In the genomic region with DNA sequence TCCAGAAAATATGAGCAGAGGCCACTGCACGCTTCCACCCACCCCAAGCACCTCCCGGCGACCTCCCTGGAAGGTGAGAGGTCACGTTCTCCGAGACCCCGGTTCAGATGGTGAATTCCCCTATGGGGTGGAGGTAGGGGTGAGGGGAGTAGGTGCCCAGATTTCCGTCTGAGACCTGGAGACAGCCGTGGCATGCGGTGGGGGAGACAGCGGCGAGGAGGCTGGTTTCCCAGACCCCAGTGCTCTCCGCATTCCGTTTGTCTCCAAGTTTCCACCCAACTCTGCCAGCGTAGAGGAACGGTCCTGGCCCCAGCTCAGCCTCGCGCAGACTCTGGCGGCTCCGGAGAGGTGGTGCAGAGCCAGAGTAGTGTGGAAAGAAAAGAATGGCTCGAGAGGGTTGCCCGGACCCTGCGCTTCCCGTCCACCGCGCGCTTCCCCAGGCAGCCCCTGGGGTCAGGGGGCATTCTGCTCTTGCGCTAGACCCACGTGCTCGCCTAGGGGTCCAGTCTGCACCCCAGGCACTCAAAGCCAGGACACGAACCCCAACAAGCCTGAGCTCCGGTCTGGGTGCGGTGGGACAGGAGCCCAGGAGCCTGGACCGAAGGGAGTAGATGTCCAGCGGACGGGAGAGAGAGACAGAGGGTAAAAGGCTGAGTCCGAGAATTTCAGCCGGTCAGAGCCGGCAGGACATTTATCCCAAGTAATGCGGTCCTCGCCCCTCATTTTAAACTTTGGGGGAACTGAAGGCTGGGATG, we compare ENCODE assay signal across 8 cellular contexts. TPM values are rescaled to one million over a fixed set of nuclear protein-coding genes. Genes with fewer than 3 reads are reported as not detected.
DNase-seq lines count a peak whose midpoint lies in the region; ATAC-seq and TF ChIP-seq lines count a peak whose summit lies in the region.

No MANE protein-coding gene starts in this region.

- DNase-seq in HFFc6 (peak; percentile 60), heart right ventricle (peak; percentile 46 to 66), ovary (peak in 4 of 5 donors; percentile 59 to 76 (median 64)), germinal center (ENCODE audit: low spot score) (no peak), SKM-1 (lab: John Stamatoyannopoulos, UW; ENCODE audit: unreplicated experiment) (no peak)
- peak; percentile 12 for DNase-seq in activated naive CD8-positive, alpha-beta T cell treated with anti-CD3 and anti-CD28 coated beads, Interleukin-2, amount 50 U/mL, for 24 hours
- DNase-seq in activated CD4-positive, CD25-positive, alpha-beta regulatory T cell (lab: John Stamatoyannopoulos, UW) = no peak

- peaks cover 52% of the 10 kb centered on the region for H3K4me1 Mint-ChIP-seq in HFFc6 (ENCODE audit: low read depth)
- peaks cover 25% of the 10 kb centered on the region for H3K4me1 Mint-ChIP-seq in activated naive CD8-positive, alpha-beta T cell treated with anti-CD3 and anti-CD28 coated beads, Interleukin-2, amount 50 U/mL, for 24 hours

- intact Hi-C loops in heart right ventricle (cut with DNase I) = loop anchor here in 8 of 10 donors (1.0 to 10.0 kb wide), 10 partner anchors 81 to 242 kb away; a partner anchor contains a TSS
- intact Hi-C loops in ovary (cut with DNase I) = loop anchor here in 3 of 4 donors (1.0 to 5.0 kb wide), 5 partner anchors 146 to 242 kb away; no protein-coding TSS in a partner anchor

- ATAC-seq in activated naive CD8-positive, alpha-beta T cell treated with anti-CD3 and anti-CD28 coated beads, Interleukin-2, amount 50 U/mL, for 24 hours = peak; percentile 27
- ATAC-seq in heart right ventricle = peak; percentile 12 to 51 (median 35)

- peak overlapping the region; percentile 52 for H2AFZ ChIP-seq in ACC112 (ENCODE audit: low read length, unreplicated experiment)

- H3K79me2 ChIP-seq in ACC112 (ENCODE audit: control insufficient read depth, insufficient read depth, low read length, unreplicated experiment) = peaks cover 49% of the 10 kb centered on the region

- H3K27ac ChIP-seq in ACC112 (ENCODE audit: low read depth, low read length) (peak overlapping the region; percentile 84), heart right ventricle (peak overlapping the region; percentile 92 to 100 (median 98)), ovary (peak overlapping the region; percentile 93 to 94)

- peak overlapping the region; percentile 96 for H3K27ac Mint-ChIP-seq in HFFc6
- H3K27ac Mint-ChIP-seq in activated naive CD8-positive, alpha-beta T cell treated with anti-CD3 and anti-CD28 coated beads, Interleukin-2, amount 50 U/mL, for 24 hours = no peak overlapping the region

- 1% methylated on average over 40 of the region's 40 CpGs for WGBS in heart right ventricle, 2 donors
- 0 to 1% (median 0%) methylated on average over 37 to 40 of the region's 40 CpGs for WGBS in ovary, 3 donors

- H3K36me3 ChIP-seq in ACC112 (ENCODE audit: insufficient read depth, low read length) (peaks cover 19% of the 10 kb centered on the region; the same call in 1 of the 2 replicates), heart right ventricle (peaks cover 0 to 33% (median 22%) of the 10 kb centered on the region in 9 donors), ovary (no peaks in the 10 kb centered on the region)

- peaks cover 7% of the 10 kb centered on the region for H3K27me3 Mint-ChIP-seq in HFFc6 (ENCODE audit: insufficient read depth)
- peaks cover 90% of the 10 kb centered on the region for H3K27me3 Mint-ChIP-seq in activated naive CD8-positive, alpha-beta T cell treated with anti-CD3 and anti-CD28 coated beads, Interleukin-2, amount 50 U/mL, for 24 hours

- no peaks in the 10 kb centered on the region for H3K9me3 Mint-ChIP-seq in HFFc6
- no peaks in the 10 kb centered on the region for H3K9me3 Mint-ChIP-seq in activated naive CD8-positive, alpha-beta T cell treated with anti-CD3 and anti-CD28 coated beads, Interleukin-2, amount 50 U/mL, for 24 hours

- TF ChIP-seq EP300 in ovary (IDR thresholded peaks at IDR 0.05) = no peak

- no peak for TF ChIP-seq POLR2A in ovary (IDR thresholded peaks at IDR 0.05)

- peak; percentile 56 for TF ChIP-seq CTCF in HFFc6 (IDR thresholded peaks at IDR 0.05)
- peak in 2 of 9 donors; percentile 5 to 10 for TF ChIP-seq CTCF in heart right ventricle (IDR thresholded peaks at IDR 0.05)
- no peak for TF ChIP-seq CTCF in ovary (IDR thresholded peaks at IDR 0.05)

- no peaks in the 10 kb centered on the region for H3K9me3 ChIP-seq in heart right ventricle
- no peaks in the 10 kb centered on the region for H3K9me3 ChIP-seq in ovary

- H3K27me3 ChIP-seq in ACC112 (ENCODE audit: insufficient read depth, low read length) (no peaks in the 10 kb centered on the region), heart right ventricle (peaks cover 0 to 45% (median 0%) of the 10 kb centered on the region in 7 donors), ovary (no peaks in the 10 kb centered on the region)

- peaks cover 18% of the 10 kb centered on the region for H3K36me3 Mint-ChIP-seq in HFFc6 (ENCODE audit: low read depth)
- H3K36me3 Mint-ChIP-seq in activated naive CD8-positive, alpha-beta T cell treated with anti-CD3 and anti-CD28 coated beads, Interleukin-2, amount 50 U/mL, for 24 hours (ENCODE audit: low read depth) = no peaks in the 10 kb centered on the region

- H3K4me3 Mint-ChIP-seq in HFFc6 = peak overlapping the region; percentile 91
- peak overlapping the region; percentile 77 for H3K4me3 Mint-ChIP-seq in activated naive CD8-positive, alpha-beta T cell treated with anti-CD3 and anti-CD28 coated beads, Interleukin-2, amount 50 U/mL, for 24 hours

- H3K4me3 ChIP-seq in ACC112 (ENCODE audit: low read depth, low read length) (peak overlapping the region; percentile 92), heart right ventricle (peak overlapping the region; percentile 49 to 89 (median 80)), ovary (peak overlapping the region; percentile 71)

- H3K4me1 ChIP-seq in ACC112 (ENCODE audit: control insufficient read depth, insufficient read depth, low read length, unreplicated experiment) = peaks cover 51% of the 10 kb centered on the region
- H3K4me1 ChIP-seq in heart right ventricle = peaks cover 15 to 63% (median 54%) of the 10 kb centered on the region in 9 donors
- peaks cover 21% of the 10 kb centered on the region for H3K4me1 ChIP-seq in ovary (ENCODE audit: insufficient read depth)

RNA-seq across cellular contexts. Expression of a gene that starts 3.9 kb away (rescaled TPM):
- total RNA-seq in HFFc6 (2021; fragmentation: NEBNext Ultra II Directional; extraction: Animal tissue kit (Norgen Biotek cat#: 25700)) = 10 to 100 TPM; 28.0 to 42.9 (median 34.0) TPM
- total RNA-seq in heart right ventricle (100 to 1,000 TPM in 9 of 10 donors, 10 to 100 TPM in 1; 99.1 to 241 (median 158) TPM), ovary (100 to 1,000 TPM in 4 of 7 donors, 10 to 100 TPM in 3; 48.3 to 124 (median 108) TPM)
- polyA plus RNA-seq in heart right ventricle (100 to 1,000 TPM in 1 of 2 donors, 10 to 100 TPM in 1; 62.0 to 178 TPM), ovary (100 to 1,000 TPM; 130 to 251 TPM)

Comparison
In these comparisons a context has a peak if more than half of its experiments do, and no peak if none do; other contexts are left out.
1. DNase-seq: peak in HFFc6 (single experiment), activated naive CD8-positive, alpha-beta T cell treated with anti-CD3 and anti-CD28 coated beads, Interleukin-2, amount 50 U/mL, for 24 hours (single experiment), heart right ventricle (2 of 2) and ovary (4 of 5); none in activated CD4-positive, CD25-positive, alpha-beta regulatory T cell (0 of 4), germinal center (single experiment) and SKM-1 (single experiment).
2. Peak in every context shown above with its lines, with median percentiles within 50 percentile points of each other: H3K27ac ChIP-seq and H3K4me3 ChIP-seq.